ENCODE assay signal across 8 cellular contexts in genomic region chr6:42929088-42929927, GRCh38. TPM values are rescaled to one million over a fixed set of nuclear protein-coding genes. Genes with fewer than 3 reads are reported as not detected.
A peak's percentile ranks its signal among the peaks of the same experiment; 100 is the strongest.
DNase-seq lines count a peak whose midpoint lies in the region; ATAC-seq and TF ChIP-seq lines count a peak whose summit lies in the region.

CNPY3 (plus strand) TSS chr6:42929480; CDS start chr6:42929571, 91 bp downstream.

- peaks cover 5% of the 10 kb centered on the region for H3K36me3 ChIP-seq in CD8-positive, alpha-beta T cell (ENCODE audit: insufficient read depth, low read length)
- H3K36me3 ChIP-seq in lung (ENCODE audit: control insufficient read depth in 2 of 2, insufficient read depth in 2 of 2, low read length in 2 of 2): peaks cover 2 to 3% of the 10 kb centered on the region in 2 donors

- H3K4me3 Mint-ChIP-seq in CD8-positive, alpha-beta T cell: peak within 1 kb of the TSS; percentile 99

- peaks cover 33% of the 10 kb centered on the region for H3K36me3 Mint-ChIP-seq in CD8-positive, alpha-beta T cell

- peak within 1 kb of the TSS; percentile 98 for H3K27ac Mint-ChIP-seq in CD8-positive, alpha-beta T cell

- H3K27me3 Mint-ChIP-seq in CD8-positive, alpha-beta T cell (ENCODE audit: low read depth): no peaks in the 10 kb centered on the region

- intact Hi-C loops in CD8-positive, alpha-beta T cell (cut with DNase I, micrococcal nuclease): loop anchor here (1.0 to 5.0 kb wide), 19 partner anchors 19 to 883 kb away; partner anchors contain the start of genes PEX6 (in 2 of the 2), POLR1C (in 2 of the 2), PPP2R5D (in 2 of the 2) and RPL7L1 (in 2 of the 2)

- POLR2A ChIA-PET in CD8-positive, alpha-beta T cell (lab: Charles Lee): interaction anchor here (0.6 to 2.9 kb wide), 44 partner anchors 8 to 587 kb away, joined by 3 to 73 read pairs (median 6); partner anchors contain the start of genes CUL7, KLC4, KLHDC3 and MEA1

- H3K9me3 ChIP-seq in CD8-positive, alpha-beta T cell (ENCODE audit: low read length): no peaks in the 10 kb centered on the region
- no peaks in the 10 kb centered on the region for H3K9me3 ChIP-seq in lung (ENCODE audit: control insufficient read depth in 2 of 2, insufficient read depth in 1 of 2, low read length in 1 of 2)

- no peak for TF ChIP-seq CTCF in CD8-positive, alpha-beta T cell (IDR thresholded peaks at IDR 0.05)
- TF ChIP-seq CTCF in lung (IDR thresholded peaks at IDR 0.05; ENCODE audit: control extremely low read depth, extremely low read depth): no peak

- peak; percentile 77 for ATAC-seq in CD8-positive, alpha-beta T cell
- ATAC-seq in GM19467 (IDR thresholded peaks at IDR 0.05; ENCODE audit: unreplicated experiment): peak; percentile 62
- ATAC-seq in lung (ENCODE audit: insufficient read depth, low FRiP score): peak; percentile 93

- WGBS in lung, 2 donors: 0% methylated on average over 59 to 67 of the region's 67 CpGs

- peaks cover 46% of the 10 kb centered on the region for H3K4me1 Mint-ChIP-seq in CD8-positive, alpha-beta T cell (ENCODE audit: low read depth)

- H3K9me3 Mint-ChIP-seq in CD8-positive, alpha-beta T cell: no peaks in the 10 kb centered on the region

- peak; percentile 91 to 97 (median 92) for DNase-seq in CD8-positive, alpha-beta T cell
- DNase-seq in HS-27A (ENCODE audit: low read depth) (peak; percentile 99), NK-92 (lab: John Stamatoyannopoulos, UW; ENCODE audit: unreplicated experiment) (peak; percentile 89), lung (ENCODE audit: low spot score) (peak; percentile 94)
- peak; percentile 87 for DNase-seq in activated CD8-positive, alpha-beta memory T cell treated with anti-CD3 and anti-CD28 coated beads for 1 hour (ENCODE audit: extremely low read depth in 1 of 2, low read depth in 1 of 2)
- peak; percentile 91 for DNase-seq in effector CD4-positive, alpha-beta T cell
- DNase-seq in stimulated activated CD4-positive, alpha-beta T cell treated with anti-CD3 and anti-CD28 coated beads, TNF-alpha, amount 100 ng/mL, for 4 hours (ENCODE audit: low read depth in 3 of 3): peak; percentile 74 to 82 (median 74)

- H3K27me3 ChIP-seq in CD8-positive, alpha-beta T cell (ENCODE audit: insufficient read depth, low read length): no peaks in the 10 kb centered on the region
- no peaks in the 10 kb centered on the region for H3K27me3 ChIP-seq in lung (ENCODE audit: control insufficient read depth, insufficient read depth)

- peak within 1 kb of the TSS; percentile 82 for H3K4me3 ChIP-seq in CD8-positive, alpha-beta T cell (ENCODE audit: low read depth, low read length)
- H3K4me3 ChIP-seq in lung: peak within 1 kb of the TSS; percentile 82

- H3K27ac ChIP-seq in CD8-positive, alpha-beta T cell (ENCODE audit: low read depth, low read length): peak within 1 kb of the TSS; percentile 93
- peak within 1 kb of the TSS; percentile 63 to 95 for H3K27ac ChIP-seq in lung (ENCODE audit: low read depth in 1 of 2, low read length in 1 of 2)

- peaks cover 44% of the 10 kb centered on the region for H3K4me1 ChIP-seq in CD8-positive, alpha-beta T cell (ENCODE audit: insufficient read depth, low read length)
- H3K4me1 ChIP-seq in lung (ENCODE audit: control insufficient read depth in 2 of 2, insufficient read depth in 2 of 2, low read length in 2 of 2): peaks cover 5% of the 10 kb centered on the region in 2 donors

- CTCF ChIA-PET in CD8-positive, alpha-beta T cell (lab: Charles Lee): interaction anchor here (1.0 to 2.8 kb wide), 8 partner anchors 15 to 1008 kb away, joined by 3 to 15 read pairs (median 4); partner anchors contain the start of genes BYSL, CUL7, MED20 and PEX6

RNA-seq across cellular contexts. Expression of gene CNPY3, which starts in this region (rescaled TPM):
- total RNA-seq in CD8-positive, alpha-beta T cell: 10 to 100 TPM; 43.9 to 47.4 TPM
- 10 to 100 TPM; 36.0 to 63.4 TPM for total RNA-seq in lung
- polyA plus RNA-seq in lung: 10 to 100 TPM; 48.9 to 90.5 TPM

Comparison
In these comparisons a context has a peak if more than half of its experiments do, and no peak if none do; other contexts are left out.
1. Peak in every context shown above with its lines: DNase-seq, ATAC-seq, H3K4me3 ChIP-seq and H3K27ac ChIP-seq.